In genomic region chr12:51027342-51027835, GRCh38 we compare ENCODE assay signal across 12 cellular contexts. TPM values are rescaled to one million over a fixed set of nuclear protein-coding genes. Genes with fewer than 3 reads are reported as not detected.
DNase-seq lines count a peak whose midpoint lies in the region; ATAC-seq and TF ChIP-seq lines count a peak whose summit lies in the region.
"Had no signal": no experiment of that assay in that cellular context is flagged by ENCODE, and none has a peak within 500 bp of the region (broad histone marks: within the 10 kb centered on the region; RNA-seq: fewer than 3 reads in every experiment).

No MANE protein-coding gene starts in this region.

- H3K9me3 ChIP-seq in CD8-positive, alpha-beta memory T cell (ENCODE audit: low read length): no peaks in the 10 kb centered on the region
- H3K9me3 ChIP-seq: BLaER1, prostate gland, upper lobe of left lung had no signal

- no peak for ATAC-seq in activated CD8-positive, alpha-beta T cell treated with anti-CD3 and anti-CD28 coated beads, Interleukin-2, amount 10 ng/mL, durations not matched to agents 7 days and 5 days
- ATAC-seq in memory B cell (ENCODE audit: low read depth): no peak
- ATAC-seq in GM18858 (IDR thresholded peaks at IDR 0.05; ENCODE audit: unreplicated experiment): no peak
- ATAC-seq in GM18870 (IDR thresholded peaks at IDR 0.05; ENCODE audit: unreplicated experiment): no peak

- no peak for DNase-seq in CD8-positive, alpha-beta memory T cell
- no peak for DNase-seq in activated CD8-positive, alpha-beta T cell treated with anti-CD3 and anti-CD28 coated beads, Interleukin-2, amount 10 ng/mL, durations not matched to agents 7 days and 5 days
- no peak for DNase-seq in memory B cell (ENCODE audit: low spot score in 2 of 2)
- no peak for DNase-seq in stimulated activated CD4-positive, alpha-beta T cell treated with anti-CD3 and anti-CD28 coated beads, Interleukin-2, amount 100 ng/mL, for 48 hours
- no peak for DNase-seq in pons (ENCODE audit: low spot score)
- DNase-seq: activated CD8-positive, alpha-beta memory T cell treated with anti-CD3 and anti-CD28 coated beads, Interleukin-2, amount 50 U/mL, for 48 hours had no signal

- no peak overlapping the region for H3K4me3 ChIP-seq in CD8-positive, alpha-beta memory T cell (ENCODE audit: low read length)

- H3K4me3 Mint-ChIP-seq in CD8-positive, alpha-beta memory T cell: peak overlapping the region; percentile 14 to 79 (median 67)
- peak overlapping the region; percentile 1 for H3K4me3 Mint-ChIP-seq in activated CD8-positive, alpha-beta T cell treated with anti-CD3 and anti-CD28 coated beads, Interleukin-2, amount 10 ng/mL, durations not matched to agents 7 days and 5 days
- peak overlapping the region; percentile 60 for H3K4me3 Mint-ChIP-seq in memory B cell

- peak overlapping the region; percentile 97 for H3K27ac ChIP-seq in 22Rv1
- H3K27ac ChIP-seq in CD8-positive, alpha-beta memory T cell (ENCODE audit: low read depth, low read length): no peak overlapping the region
- H3K27ac ChIP-seq: BLaER1 had no signal

- no peak for TF ChIP-seq CTCF in 22Rv1 (IDR thresholded peaks at IDR 0.05)

- POLR2A ChIA-PET in CD8-positive, alpha-beta memory T cell (lab: Charles Lee): interaction anchor here (0.7 to 1.1 kb wide), 3 partner anchors 260 to 314 kb away, joined by 3 to 9 read pairs (median 4); partner anchors contain the start of gene ATF1
- POLR2A ChIA-PET in activated CD8-positive, alpha-beta T cell treated with anti-CD3 and anti-CD28 coated beads, Interleukin-2, amount 10 ng/mL, durations not matched to agents 7 days and 5 days (lab: Charles Lee): interaction anchor here (0.9 to 1.5 kb wide), 4 partner anchors 8 to 262 kb away, joined by 3 to 5 read pairs (median 4); no protein-coding TSS in a partner anchor

- H3K9me3 Mint-ChIP-seq in CD8-positive, alpha-beta memory T cell: no peaks in the 10 kb centered on the region
- no peaks in the 10 kb centered on the region for H3K9me3 Mint-ChIP-seq in activated CD8-positive, alpha-beta T cell treated with anti-CD3 and anti-CD28 coated beads, Interleukin-2, amount 10 ng/mL, durations not matched to agents 7 days and 5 days (ENCODE audit: insufficient read depth)
- H3K9me3 Mint-ChIP-seq in memory B cell: no peaks in the 10 kb centered on the region

- peaks cover 20% of the 10 kb centered on the region for H3K4me1 ChIP-seq in CD8-positive, alpha-beta memory T cell (ENCODE audit: insufficient read depth, low read length)

- H3K27me3 Mint-ChIP-seq in CD8-positive, alpha-beta memory T cell: peaks cover 4 to 6% of the 10 kb centered on the region in 2 donors
- H3K27me3 Mint-ChIP-seq in activated CD8-positive, alpha-beta T cell treated with anti-CD3 and anti-CD28 coated beads, Interleukin-2, amount 10 ng/mL, durations not matched to agents 7 days and 5 days (ENCODE audit: low read depth): peaks cover 11% of the 10 kb centered on the region
- no peaks in the 10 kb centered on the region for H3K27me3 Mint-ChIP-seq in memory B cell

- H3K36me3 Mint-ChIP-seq in CD8-positive, alpha-beta memory T cell: peaks cover 0 to 10% (median 0%) of the 10 kb centered on the region in 3 donors
- H3K36me3 Mint-ChIP-seq in activated CD8-positive, alpha-beta T cell treated with anti-CD3 and anti-CD28 coated beads, Interleukin-2, amount 10 ng/mL, durations not matched to agents 7 days and 5 days (ENCODE audit: low read depth): peaks cover 11% of the 10 kb centered on the region
- H3K36me3 Mint-ChIP-seq in memory B cell: no peaks in the 10 kb centered on the region

- H3K27me3 ChIP-seq in CD8-positive, alpha-beta memory T cell (ENCODE audit: insufficient read depth, low read length, poor library complexity, severe bottlenecking): no peaks in the 10 kb centered on the region
- H3K27me3 ChIP-seq: BLaER1, upper lobe of left lung had no signal

- CTCF ChIA-PET in CD8-positive, alpha-beta memory T cell (lab: Charles Lee): interaction anchor here (0.8 to 1.8 kb wide), 6 partner anchors 8 to 205 kb away, joined by 3 to 5 read pairs (median 4); no protein-coding TSS in a partner anchor
- CTCF ChIA-PET in activated CD8-positive, alpha-beta T cell treated with anti-CD3 and anti-CD28 coated beads, Interleukin-2, amount 10 ng/mL, durations not matched to agents 7 days and 5 days (lab: Charles Lee): interaction anchor here (0.6 to 6.8 kb wide), 19 partner anchors 15 to 1858 kb away, joined by 3 to 53 read pairs (median 4); partner anchors contain the start of genes ATF1 and LETMD1

- no peaks in the 10 kb centered on the region for H3K36me3 ChIP-seq in CD8-positive, alpha-beta memory T cell (ENCODE audit: insufficient read depth, low read length)
- H3K36me3 ChIP-seq: BLaER1, prostate gland, upper lobe of left lung had no signal

- peaks cover 34 to 48% (median 41%) of the 10 kb centered on the region in 3 donors for H3K4me1 Mint-ChIP-seq in CD8-positive, alpha-beta memory T cell
- peaks cover 38% of the 10 kb centered on the region for H3K4me1 Mint-ChIP-seq in activated CD8-positive, alpha-beta T cell treated with anti-CD3 and anti-CD28 coated beads, Interleukin-2, amount 10 ng/mL, durations not matched to agents 7 days and 5 days (ENCODE audit: low read depth)
- peaks cover 19% of the 10 kb centered on the region for H3K4me1 Mint-ChIP-seq in memory B cell

- peak overlapping the region in 5 of 8 donors; percentile 47 to 71 (median 60) for H3K27ac Mint-ChIP-seq in CD8-positive, alpha-beta memory T cell
- H3K27ac Mint-ChIP-seq in activated CD8-positive, alpha-beta T cell treated with anti-CD3 and anti-CD28 coated beads, Interleukin-2, amount 10 ng/mL, durations not matched to agents 7 days and 5 days: no peak overlapping the region
- no peak overlapping the region for H3K27ac Mint-ChIP-seq in memory B cell

RNA-seq across cellular contexts. Expression of gene SLC11A2, which starts 1.2 kb away (rescaled TPM):
- total RNA-seq in CD8-positive, alpha-beta memory T cell: 10 to 100 TPM; 35.2 to 36.9 TPM
- polyA plus RNA-seq in CD8-positive, alpha-beta memory T cell: 14.0 TPM
- total RNA-seq in activated CD8-positive, alpha-beta T cell treated with anti-CD3 and anti-CD28 coated beads, Interleukin-2, amount 10 ng/mL, durations not matched to agents 7 days and 5 days: 10 to 100 TPM; 29.9 to 36.1 TPM

RNA-seq across cellular contexts. Expression of gene LETMD1, which starts 20.7 kb away (rescaled TPM):
- 10 to 100 TPM; 61.8 to 64.3 TPM for total RNA-seq in CD8-positive, alpha-beta memory T cell
- 24.4 TPM for polyA plus RNA-seq in CD8-positive, alpha-beta memory T cell
- total RNA-seq in activated CD8-positive, alpha-beta T cell treated with anti-CD3 and anti-CD28 coated beads, Interleukin-2, amount 10 ng/mL, durations not matched to agents 7 days and 5 days: 10 to 100 TPM; 60.1 to 69.7 TPM

RNA-seq across cellular contexts. Expression of gene CSRNP2, which starts 56.0 kb away (rescaled TPM):
- 10 to 100 TPM; 20.5 to 21.5 TPM for total RNA-seq in CD8-positive, alpha-beta memory T cell
- 4.8 TPM for polyA plus RNA-seq in CD8-positive, alpha-beta memory T cell
- total RNA-seq in activated CD8-positive, alpha-beta T cell treated with anti-CD3 and anti-CD28 coated beads, Interleukin-2, amount 10 ng/mL, durations not matched to agents 7 days and 5 days: 10 to 100 TPM; 13.4 to 13.7 TPM

Comparison
In these comparisons a context has a peak if more than half of its experiments do, and no peak if none do; other contexts are left out.
1. H3K27ac Mint-ChIP-seq: peak in CD8-positive, alpha-beta memory T cell (5 of 8); none in activated CD8-positive, alpha-beta T cell treated with anti-CD3 and anti-CD28 coated beads, Interleukin-2, amount 10 ng/mL, durations not matched to agents 7 days and 5 days (single experiment) and memory B cell (single experiment).
2. H3K4me3 Mint-ChIP-seq: peak in every context shown above with its lines; median percentile 67 in CD8-positive, alpha-beta memory T cell; 60 in memory B cell; 1 in activated CD8-positive, alpha-beta T cell treated with anti-CD3 and anti-CD28 coated beads, Interleukin-2, amount 10 ng/mL, durations not matched to agents 7 days and 5 days.